In the genomic region with DNA sequence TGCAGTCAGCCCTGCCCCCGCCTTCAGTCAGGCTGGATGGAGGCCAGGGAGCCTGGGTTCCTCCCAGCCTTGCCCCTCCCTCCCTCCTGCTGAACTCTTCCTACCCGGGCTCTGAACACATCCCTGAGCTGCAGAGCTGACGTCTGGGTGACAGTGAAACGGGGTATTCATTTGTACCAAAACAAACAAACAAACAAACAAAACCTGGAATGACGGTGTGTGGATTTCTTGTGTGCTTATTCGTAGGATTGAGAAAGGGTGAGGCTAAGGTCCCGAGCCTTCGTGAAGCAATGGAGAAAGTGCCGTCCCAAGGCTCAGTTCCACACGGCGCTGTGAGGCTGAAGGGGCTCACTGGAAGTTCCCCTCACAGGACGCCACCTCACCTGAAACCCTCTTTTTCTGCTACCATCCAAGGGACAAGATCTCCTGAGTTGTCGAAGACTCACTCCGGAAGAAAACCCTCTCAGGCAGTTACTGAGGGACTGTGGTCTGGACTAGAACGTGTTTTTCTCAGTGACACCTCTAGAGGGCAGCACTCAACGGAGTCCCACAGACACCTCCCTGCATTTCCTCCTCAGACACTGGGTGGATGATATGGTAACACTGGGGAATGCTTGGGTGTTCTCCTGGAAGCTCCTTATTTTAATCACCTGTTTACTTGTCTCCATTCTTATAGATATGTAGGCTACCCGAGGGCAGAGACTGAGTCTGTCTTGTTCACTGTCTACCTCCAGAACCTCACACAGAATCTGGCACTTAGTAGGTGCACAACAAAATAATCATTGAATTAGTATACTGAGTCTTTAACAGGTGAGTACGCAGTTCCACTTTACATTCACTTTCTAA, we compare ENCODE assay signal across 8 cellular contexts. TPM values are rescaled to one million over a fixed set of nuclear protein-coding genes. Genes with fewer than 3 reads are reported as not detected.
DNase-seq lines count a peak whose midpoint lies in the region; ATAC-seq, FAIRE-seq and TF ChIP-seq lines count a peak whose summit lies in the region.

No MANE protein-coding gene starts in this region.

- no peak for TF ChIP-seq POLR2A in transverse colon (IDR thresholded peaks at IDR 0.05)

- H3K27me3 ChIP-seq in pancreas: no peaks in the 10 kb centered on the region
- H3K27me3 ChIP-seq in transverse colon: no peaks in the 10 kb centered on the region

- peak overlapping the region; percentile 17 to 56 (median 40) for H3K4me3 ChIP-seq in pancreas
- H3K4me3 ChIP-seq in transverse colon: peak overlapping the region; percentile 28 to 55 (median 51)

- H3K9me3 ChIP-seq in pancreas (no peaks in the 10 kb centered on the region), transverse colon (no peaks in the 10 kb centered on the region)

- peak; percentile 41 for FAIRE-seq in pancreas (lab: Jason Lieb, UNC)

- H3K36me3 ChIP-seq in pancreas (no peaks in the 10 kb centered on the region), transverse colon (no peaks in the 10 kb centered on the region)

- H3K4me1 Mint-ChIP-seq in activated naive CD4-positive, alpha-beta T cell treated with anti-CD3 and anti-CD28 coated beads for 36 hours (ENCODE audit: low read depth): peaks cover 5% of the 10 kb centered on the region

- DNase-seq in GM04503 (ENCODE audit: low read depth) (peak; percentile 33), HCEC 1CT (peak; percentile 72), M059J (ENCODE audit: low read depth) (peak; percentile 84), SIG-M5 treated with dmso at 0.1 percent for 504 hours (lab: John Stamatoyannopoulos, UW; ENCODE audit: unreplicated experiment) (peak; percentile 73), glomerular visceral epithelial cell (ENCODE audit: extremely low spot score) (peak; percentile 80), pancreas (peak; percentile 62 to 81 (median 65)), transverse colon (peak; percentile 77)
- DNase-seq in activated naive CD4-positive, alpha-beta T cell treated with anti-CD3 and anti-CD28 coated beads for 36 hours: peak; percentile 84

- peaks cover 2% of the 10 kb centered on the region for H3K27me3 Mint-ChIP-seq in activated naive CD4-positive, alpha-beta T cell treated with anti-CD3 and anti-CD28 coated beads for 36 hours (ENCODE audit: low read depth)

- ATAC-seq in pancreas: peak; percentile 99 to 100 (median 100)

- no peaks in the 10 kb centered on the region for H3K4me1 ChIP-seq in pancreas
- peaks cover 0 to 6% (median 0%) of the 10 kb centered on the region in 4 donors for H3K4me1 ChIP-seq in transverse colon

- CTCF ChIA-PET in activated naive CD4-positive, alpha-beta T cell treated with anti-CD3 and anti-CD28 coated beads for 36 hours (lab: Charles Lee): interaction anchor here (0.6 to 1.6 kb wide), 5 partner anchors 113 to 200 kb away, joined by 3 to 6 read pairs (median 3); partner anchors contain the start of gene FBXO9

- TF ChIP-seq CTCF in pancreas (IDR thresholded peaks at IDR 0.05): peak; percentile 65 to 88 (median 82)
- TF ChIP-seq CTCF in transverse colon (IDR thresholded peaks at IDR 0.05): peak; percentile 74 to 83 (median 81)

- no peak for TF ChIP-seq EP300 in transverse colon (IDR thresholded peaks at IDR 0.05; ENCODE audit: low read depth)

- 6 to 7% methylated on average over 18 of the region's 18 CpGs for WGBS in pancreas, 2 donors
- WGBS in transverse colon (ENCODE audit: low coverage in 1 of 2), 2 donors: 6 to 15% methylated on average over 6 to 18 of the region's 18 CpGs

- H3K27ac ChIP-seq in pancreas: peak overlapping the region; percentile 20 to 79 (median 46)
- H3K27ac ChIP-seq in transverse colon: peak overlapping the region; percentile 43 to 75 (median 68)

- H3K9me3 Mint-ChIP-seq in activated naive CD4-positive, alpha-beta T cell treated with anti-CD3 and anti-CD28 coated beads for 36 hours: no peaks in the 10 kb centered on the region

- intact Hi-C loops in activated naive CD4-positive, alpha-beta T cell treated with anti-CD3 and anti-CD28 coated beads for 36 hours (cut with micrococcal nuclease): loop anchor here (1.0 to 5.0 kb wide), 4 partner anchors 43 to 465 kb away; partner anchors contain the start of gene GSTA4
- intact Hi-C loops in pancreas (cut with DNase I): no loop called here
- intact Hi-C loops in transverse colon (cut with DNase I; ENCODE audit: low total_unique reads): no loop called here

- H3K36me3 Mint-ChIP-seq in activated naive CD4-positive, alpha-beta T cell treated with anti-CD3 and anti-CD28 coated beads for 36 hours (ENCODE audit: low read depth): no peaks in the 10 kb centered on the region

- H3K27ac Mint-ChIP-seq in activated naive CD4-positive, alpha-beta T cell treated with anti-CD3 and anti-CD28 coated beads for 36 hours: peak overlapping the region; percentile 27

- peak overlapping the region; percentile 71 for H3K4me3 Mint-ChIP-seq in activated naive CD4-positive, alpha-beta T cell treated with anti-CD3 and anti-CD28 coated beads for 36 hours

- in situ Hi-C loops in transverse colon (cut with MboI; ENCODE audit: low pct_ligation_motif_present in 1 of 4, low pct_unique_long_range_greater_than_20kb in 1 of 4, low sequenced_read_pairs in 3 of 4): no loop called here

RNA-seq across cellular contexts. Expression of gene GSTA3, which starts 27.3 kb away (rescaled TPM):
- total RNA-seq in M059J (2014; rRNA removed; shearing (Covaris generic)): 0.27 and 2.4 TPM in 2 replicates
- total RNA-seq in activated naive CD4-positive, alpha-beta T cell treated with anti-CD3 and anti-CD28 coated beads for 36 hours: not detected
- total RNA-seq in pancreas: not detected
- polyA plus RNA-seq in pancreas: not detected
- not detected for total RNA-seq in transverse colon

RNA-seq across cellular contexts. Expression of gene GSTA5, which starts 41.6 kb away (rescaled TPM):
- total RNA-seq in M059J (2014; rRNA removed; shearing (Covaris generic)): not detected in 2 replicates
- not detected for total RNA-seq in activated naive CD4-positive, alpha-beta T cell treated with anti-CD3 and anti-CD28 coated beads for 36 hours
- total RNA-seq in pancreas (not detected), transverse colon (not detected)
- not detected for polyA plus RNA-seq in pancreas

Comparison
In these comparisons a context has a peak if more than half of its experiments do, and no peak if none do; other contexts are left out.
1. Peak in every context shown above with its lines: DNase-seq, ATAC-seq, H3K4me3 ChIP-seq and H3K27ac ChIP-seq.
2. DNase-seq: peak in every context shown above with its lines; median percentile 84 in M059J; 84 in activated naive CD4-positive, alpha-beta T cell treated with anti-CD3 and anti-CD28 coated beads for 36 hours; 80 in glomerular visceral epithelial cell; 77 in transverse colon; 73 in SIG-M5 treated with dmso at 0.1 percent for 504 hours; 72 in HCEC 1CT; 65 in pancreas; 33 in GM04503.